In the genomic region with DNA sequence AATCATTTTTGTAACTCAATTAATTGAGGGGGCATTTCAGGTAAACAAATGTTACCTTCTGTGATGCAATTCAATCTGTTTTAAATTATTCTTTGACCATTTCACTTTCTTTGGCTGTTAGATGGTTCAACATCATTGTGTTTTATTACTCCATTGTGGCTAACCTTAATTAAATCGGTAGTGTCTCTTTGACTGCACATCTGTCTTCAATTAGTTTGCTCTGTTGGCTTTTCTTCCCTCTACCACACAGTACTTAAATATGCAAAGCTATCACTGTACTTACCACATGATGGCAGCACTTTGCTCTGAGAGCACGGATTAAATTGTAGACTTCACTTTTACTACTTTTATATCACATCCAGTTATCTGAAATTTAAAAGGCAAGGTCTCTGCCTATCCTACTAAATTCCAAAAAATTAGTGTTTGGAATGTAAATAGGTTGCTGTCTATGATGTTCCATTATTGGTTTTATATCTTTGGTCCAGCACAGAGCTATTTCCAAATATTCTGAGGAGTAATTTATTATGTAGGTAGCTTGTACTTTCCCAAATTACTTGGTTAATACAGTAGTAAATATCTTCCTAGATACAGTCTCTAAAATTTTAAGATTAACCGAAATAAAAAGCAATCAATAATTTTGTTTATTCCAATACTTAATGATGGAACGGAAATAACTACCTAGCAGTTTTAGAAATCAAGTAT, we compare ENCODE assay signal across 1 cellular context.
TF ChIP-seq lines count a peak whose summit lies in the region.

No MANE protein-coding gene starts in this region.

TF ChIP-seq in SK-N-SH treated with all-trans-retinoic acid at 6 μM for 48 hours, 23 proteins besides CTCF, POLR2A, EP300 and RAD21 (continued from another document):
- TF ChIP-seq, protein P1, sequence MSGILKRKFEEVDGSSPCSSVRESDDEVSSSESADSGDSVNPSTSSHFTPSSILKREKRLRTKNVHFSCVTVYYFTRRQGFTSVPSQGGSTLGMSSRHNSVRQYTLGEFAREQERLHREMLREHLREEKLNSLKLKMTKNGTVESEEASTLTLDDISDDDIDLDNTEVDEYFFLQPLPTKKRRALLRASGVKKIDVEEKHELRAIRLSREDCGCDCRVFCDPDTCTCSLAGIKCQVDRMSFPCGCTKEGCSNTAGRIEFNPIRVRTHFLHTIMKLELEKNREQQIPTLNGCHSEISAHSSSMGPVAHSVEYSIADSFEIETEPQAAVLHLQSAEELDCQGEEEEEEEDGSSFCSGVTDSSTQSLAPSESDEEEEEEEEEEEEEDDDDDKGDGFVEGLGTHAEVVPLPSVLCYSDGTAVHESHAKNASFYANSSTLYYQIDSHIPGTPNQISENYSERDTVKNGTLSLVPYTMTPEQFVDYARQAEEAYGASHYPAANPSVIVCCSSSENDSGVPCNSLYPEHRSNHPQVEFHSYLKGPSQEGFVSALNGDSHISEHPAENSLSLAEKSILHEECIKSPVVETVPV (CRISPR knock-in tag; IDR thresholded peaks at IDR 0.05): peak; percentile 74; the same call in 1 of the 2 replicates
- TF ChIP-seq ESRRG (CRISPR knock-in tag; IDR thresholded peaks at IDR 0.05) (no peak), ISL1 (CRISPR knock-in tag; IDR thresholded peaks at IDR 0.05) (peak; percentile 87), SNAI2 (CRISPR knock-in tag; IDR thresholded peaks at IDR 0.05) (peak; percentile 49; the same call in 1 of the 2 replicates), BACH2 (CRISPR knock-in tag; IDR thresholded peaks at IDR 0.05; ENCODE audit: borderline replicate concordance) (peak; percentile 78; the same call in 1 of the 2 replicates)
- TF ChIP-seq, protein P2, sequence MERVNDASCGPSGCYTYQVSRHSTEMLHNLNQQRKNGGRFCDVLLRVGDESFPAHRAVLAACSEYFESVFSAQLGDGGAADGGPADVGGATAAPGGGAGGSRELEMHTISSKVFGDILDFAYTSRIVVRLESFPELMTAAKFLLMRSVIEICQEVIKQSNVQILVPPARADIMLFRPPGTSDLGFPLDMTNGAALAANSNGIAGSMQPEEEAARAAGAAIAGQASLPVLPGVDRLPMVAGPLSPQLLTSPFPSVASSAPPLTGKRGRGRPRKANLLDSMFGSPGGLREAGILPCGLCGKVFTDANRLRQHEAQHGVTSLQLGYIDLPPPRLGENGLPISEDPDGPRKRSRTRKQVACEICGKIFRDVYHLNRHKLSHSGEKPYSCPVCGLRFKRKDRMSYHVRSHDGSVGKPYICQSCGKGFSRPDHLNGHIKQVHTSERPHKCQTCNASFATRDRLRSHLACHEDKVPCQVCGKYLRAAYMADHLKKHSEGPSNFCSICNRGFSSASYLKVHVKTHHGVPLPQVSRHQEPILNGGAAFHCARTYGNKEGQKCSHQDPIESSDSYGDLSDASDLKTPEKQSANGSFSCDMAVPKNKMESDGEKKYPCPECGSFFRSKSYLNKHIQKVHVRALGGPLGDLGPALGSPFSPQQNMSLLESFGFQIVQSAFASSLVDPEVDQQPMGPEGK (CRISPR knock-in tag; IDR thresholded peaks at IDR 0.05; ENCODE audit: borderline replicate concordance): peak; percentile 71; the same call in 1 of the 2 replicates
